8 cellular contexts compared by ENCODE assay signal in the genomic region with DNA sequence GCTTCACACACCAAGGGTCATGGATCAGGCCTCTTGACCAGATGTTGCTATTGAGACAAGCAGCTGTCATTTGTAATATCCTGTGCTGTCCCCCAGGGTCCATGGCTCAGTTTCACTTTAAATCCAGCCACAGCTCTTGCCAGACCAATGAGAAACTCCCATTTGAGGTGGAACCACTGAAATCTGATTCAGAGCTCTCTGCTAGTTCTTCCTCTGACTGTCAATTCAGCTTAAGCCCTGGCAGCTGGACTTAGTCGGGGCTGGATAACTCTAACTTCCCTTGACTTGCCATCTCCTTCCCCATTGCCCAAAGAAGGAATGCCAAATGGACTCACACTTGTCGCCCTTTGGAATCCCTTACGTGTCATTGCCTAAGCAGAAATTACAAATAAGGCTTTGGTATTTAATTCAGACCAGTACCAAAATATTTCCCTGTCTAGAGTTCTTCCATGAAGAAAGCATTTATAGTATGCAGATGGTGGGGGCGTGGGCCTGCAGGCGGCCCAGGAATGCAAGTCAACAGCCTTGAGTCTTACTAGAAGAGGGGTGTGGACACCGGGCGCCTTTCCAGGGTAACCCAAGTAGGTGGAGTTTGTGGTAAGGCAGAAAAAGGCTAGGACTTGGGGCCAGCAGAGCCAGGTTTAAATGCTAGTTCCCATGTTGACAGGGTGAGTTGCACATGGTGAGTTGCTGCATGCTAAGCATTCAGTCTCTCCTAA.
A peak's percentile ranks its signal among the peaks of the same experiment; 100 is the strongest.
DNase-seq lines count a peak whose midpoint lies in the region; ATAC-seq and TF ChIP-seq lines count a peak whose summit lies in the region.

No MANE protein-coding gene starts in this region.

- no peaks in the 10 kb centered on the region for H3K36me3 ChIP-seq in Karpas-422 (ENCODE audit: insufficient read depth, low read length)

- TF ChIP-seq CTCF in endothelial cell (IDR thresholded peaks at IDR 0.05; ENCODE audit: unreplicated experiment), result no peak
- TF ChIP-seq CTCF in neural crest cell (conservative IDR thresholded peaks at IDR 0.05), result no peak

- H3K27me3 Mint-ChIP-seq in endothelial cell (ENCODE audit: unreplicated experiment) (peaks cover 1% of the 10 kb centered on the region), neural crest cell (ENCODE audit: low read depth) (no peaks in the 10 kb centered on the region)

- H3K9me3 Mint-ChIP-seq in endothelial cell (ENCODE audit: unreplicated experiment) (no peaks in the 10 kb centered on the region), neural crest cell (peaks cover 3% of the 10 kb centered on the region)

- no peak overlapping the region for H3K4me2 ChIP-seq in Karpas-422 (ENCODE audit: low read depth, low read length, poor library complexity, severe bottlenecking)

- H4K20me1 ChIP-seq in Karpas-422 (ENCODE audit: insufficient read depth, low read depth, low read length), result no peaks in the 10 kb centered on the region

- no peaks in the 10 kb centered on the region for H3K27me3 ChIP-seq in Karpas-422 (ENCODE audit: low read length)

- H3K4me1 Mint-ChIP-seq in endothelial cell (ENCODE audit: unreplicated experiment), result peaks cover 22% of the 10 kb centered on the region
- peaks cover 28% of the 10 kb centered on the region for H3K4me1 Mint-ChIP-seq in neural crest cell

- DNase-seq in GM04504 (ENCODE audit: low read depth) (peak; percentile 96), NCI-H446 (lab: John Stamatoyannopoulos, UW) (peak; percentile 48 to 77), endothelial cell (ENCODE audit: low spot score) (no peak), neural crest cell (ENCODE audit: low read depth, low spot score) (no peak), Karpas-422 (no peak), NCI-H1092 treated with DMSO at 0.1 percent for 48 hours (lab: John Stamatoyannopoulos, UW) (no peak)
- DNase-seq in activated naive CD4-positive, alpha-beta T cell treated with anti-CD3 and anti-CD28 coated beads, Interleukin-2, amount 50 U/mL, for 16 hours, result no peak

- no peak overlapping the region for H3K9ac ChIP-seq in Karpas-422 (ENCODE audit: low read length)

- no peaks in the 10 kb centered on the region for H3K79me2 ChIP-seq in Karpas-422 (ENCODE audit: low read length)

- ATAC-seq in HG02588 (IDR thresholded peaks at IDR 0.05; ENCODE audit: unreplicated experiment), result peak; percentile 60

- H2AFZ ChIP-seq in Karpas-422 (ENCODE audit: low read length), result no peak overlapping the region

- H3K27ac ChIP-seq in Karpas-422 (ENCODE audit: low read length), result no peak overlapping the region

- peak overlapping the region; percentile 49 for H3K27ac Mint-ChIP-seq in endothelial cell (ENCODE audit: unreplicated experiment)
- peak overlapping the region; percentile 68 for H3K27ac Mint-ChIP-seq in neural crest cell (ENCODE audit: unreplicated experiment)

- H3K4me3 Mint-ChIP-seq in endothelial cell (ENCODE audit: unreplicated experiment) (no peak overlapping the region), neural crest cell (no peak overlapping the region)

- H3K36me3 Mint-ChIP-seq in endothelial cell (ENCODE audit: low read depth, unreplicated experiment) (no peaks in the 10 kb centered on the region), neural crest cell (ENCODE audit: low read depth) (no peaks in the 10 kb centered on the region)

- no peak overlapping the region for H3K4me3 ChIP-seq in Karpas-422 (ENCODE audit: low read length)

- H3K9me3 ChIP-seq in Karpas-422 (ENCODE audit: low read length), result no peaks in the 10 kb centered on the region

- H3K9me2 ChIP-seq in Karpas-422 (replicated peaks; ENCODE audit: insufficient read depth, low read length), result no peaks in the 10 kb centered on the region

- peaks cover 11% of the 10 kb centered on the region for H3K4me1 ChIP-seq in Karpas-422 (ENCODE audit: low read length)

Comparison
In these comparisons a context has a peak if more than half of its experiments do, and no peak if none do; other contexts are left out.
1. DNase-seq: peak in GM04504 (single experiment) and NCI-H446 (2 of 2); none in endothelial cell (single experiment), neural crest cell (single experiment), activated naive CD4-positive, alpha-beta T cell treated with anti-CD3 and anti-CD28 coated beads, Interleukin-2, amount 50 U/mL, for 16 hours (single experiment), Karpas-422 (single experiment) and NCI-H1092 treated with DMSO at 0.1 percent for 48 hours (single experiment).